Comparison of ENCODE assay signal across 10 cellular contexts in genomic region chr11:34613462-34614183, GRCh38. TPM values are rescaled to one million over a fixed set of nuclear protein-coding genes. Genes with fewer than 3 reads are reported as not detected.
DNase-seq lines count a peak whose midpoint lies in the region; ATAC-seq, FAIRE-seq and TF ChIP-seq lines count a peak whose summit lies in the region.
"Had no signal": no experiment of that assay in that cellular context is flagged by ENCODE, and none has a peak within 500 bp of the region (broad histone marks: within the 10 kb centered on the region; RNA-seq: fewer than 3 reads in every experiment).

No MANE protein-coding gene starts in this region.

- H3K4me1 ChIP-seq in body of pancreas (peaks cover 60% of the 10 kb centered on the region), aorta (ENCODE audit: control insufficient read depth in 1 of 2, insufficient read depth in 2 of 2, low read length in 2 of 2) (no peaks in the 10 kb centered on the region)

- WGBS in body of pancreas, 2 donors: 36 to 57% methylated on average over 2 of the region's 2 CpGs
- WGBS in aorta, 2 donors: 65 to 75% methylated on average over 2 of the region's 2 CpGs

- peak; percentile 79 for ATAC-seq in GM19467 (IDR thresholded peaks at IDR 0.05; ENCODE audit: unreplicated experiment)
- peak; percentile 63 for ATAC-seq in HG03196 (IDR thresholded peaks at IDR 0.05; ENCODE audit: unreplicated experiment)
- ATAC-seq in body of pancreas: no peak
- ATAC-seq in aorta (ENCODE audit: low FRiP score): no peak

- intact Hi-C loops in body of pancreas (cut with DNase I): no loop called here
- intact Hi-C loops in aorta (cut with DNase I): no loop called here

- no peak for TF ChIP-seq POLR2A in body of pancreas (IDR thresholded peaks at IDR 0.05)

- H3K9me3 ChIP-seq in body of pancreas (no peaks in the 10 kb centered on the region), aorta (ENCODE audit: control insufficient read depth, low read length) (peaks cover 2% of the 10 kb centered on the region)

- FAIRE-seq in GM18507 (lab: Jason Lieb, UNC): peak; percentile 71

- TF ChIP-seq CTCF in body of pancreas (IDR thresholded peaks at IDR 0.05): no peak

- peak; percentile 23 for DNase-seq in GM18507 (ENCODE audit: extremely low spot score, insufficient read length, low read depth)
- no peak for DNase-seq in body of pancreas
- DNase-seq in stimulated activated CD4-positive, alpha-beta T cell treated with anti-CD3 and anti-CD28 coated beads, Interleukin-12 subunit alpha, Interleukin-12 subunit beta, amount 100 ng/mL, for 4 hours: no peak
- no peak for DNase-seq in activated naive CD4-positive, alpha-beta T cell treated with anti-CD3 and anti-CD28 coated beads, Interleukin-2, amount 50 U/mL, for 16 hours
- no peak for DNase-seq in Ammon's horn (ENCODE audit: low spot score)
- DNase-seq in aorta: no peak
- DNase-seq: activated naive CD4-positive, alpha-beta T cell treated with anti-CD3 and anti-CD28 coated beads for 36 hours had no signal

- peak overlapping the region in 3 of 4 donors; percentile 19 to 30 (median 27) for H3K27ac ChIP-seq in body of pancreas
- H3K27ac ChIP-seq in aorta (ENCODE audit: low read depth in 1 of 2, low read length in 2 of 2): no peak overlapping the region

- H3K27me3 ChIP-seq in body of pancreas (no peaks in the 10 kb centered on the region), aorta (ENCODE audit: control insufficient read depth in 1 of 2, insufficient read depth in 2 of 2, low read length in 1 of 2) (peaks cover 0 to 1% of the 10 kb centered on the region in 2 donors)

- no peaks in the 10 kb centered on the region for H3K36me3 ChIP-seq in body of pancreas (replicated peaks in 1 of 2; ENCODE audit: insufficient read depth in 1 of 2, low read depth in 2 of 2)
- H3K36me3 ChIP-seq in aorta (ENCODE audit: control insufficient read depth in 1 of 2, insufficient read depth in 2 of 2, low read length in 1 of 2): no peaks in the 10 kb centered on the region

- H3K4me3 ChIP-seq in body of pancreas (no peak overlapping the region), aorta (ENCODE audit: low read length in 2 of 2) (no peak overlapping the region)

RNA-seq across cellular contexts. Expression of gene EHF, which starts 7.3 kb away (rescaled TPM):
- total RNA-seq in body of pancreas (10 to 100 TPM; 21.4 to 40.5 TPM), aorta (under 1 TPM in 1 of 2 donors, not detected in 1; 0.75 TPM)
- 1 to 10 TPM in 1 of 2 donors, under 1 TPM in 1; 0.36 to 8.5 TPM for polyA plus RNA-seq in aorta
- total RNA-seq: activated naive CD4-positive, alpha-beta T cell treated with anti-CD3 and anti-CD28 coated beads for 36 hours had no signal
- polyA plus RNA-seq: IgD-negative memory B cell had no signal

Comparison
In these comparisons a context has a peak if more than half of its experiments do, and no peak if none do; other contexts are left out.
1. ATAC-seq: peak in GM19467 (single experiment) and HG03196 (single experiment); none in body of pancreas (single experiment) and aorta (single experiment).
2. H3K27ac ChIP-seq: peak in body of pancreas (3 of 4); none in aorta (0 of 2).
3. RNA of gene EHF, which starts 7.3 kb away (total RNA-seq): 21.4 to 40.5 TPM in body of pancreas; 0.75 TPM in aorta; every median in the first group is over 10 times any median in the second.